8 cellular contexts compared by ENCODE assay signal in genomic region chr2:234952270-234953115, GRCh38. TPM values are rescaled to one million over a fixed set of nuclear protein-coding genes. Genes with fewer than 3 reads are reported as not detected.
DNase-seq lines count a peak whose midpoint lies in the region; ATAC-seq and TF ChIP-seq lines count a peak whose summit lies in the region.

No MANE protein-coding gene starts in this region.

- no peaks in the 10 kb centered on the region for H3K36me3 ChIP-seq in H7 (replicated peaks; ENCODE audit: control insufficient read depth, insufficient read depth, low read length)
- peaks cover 6% of the 10 kb centered on the region; the same call in 1 of the 2 replicates for H3K36me3 ChIP-seq in SJCRH30
- peaks cover 3% of the 10 kb centered on the region for H3K36me3 ChIP-seq in fibroblast of lung (ENCODE audit: control insufficient read depth, insufficient read depth, low read length)

- H3K9me3 ChIP-seq in SJCRH30 (replicated peaks): no peaks in the 10 kb centered on the region
- H3K9me3 ChIP-seq in fibroblast of lung (ENCODE audit: control insufficient read depth, insufficient read depth, low read depth, low read length): no peaks in the 10 kb centered on the region

- H3K9me3 Mint-ChIP-seq in nephron progenitor cell: peaks cover 1% of the 10 kb centered on the region

- TF ChIP-seq CTCF in fibroblast of lung (conservative IDR thresholded peaks at IDR 0.05 in 1 of 2, IDR thresholded peaks at IDR 0.05 in 1 of 2; ENCODE audit: low read depth in 1 of 2, low read length in 2 of 2) (no peak), nephron progenitor cell (IDR thresholded peaks at IDR 0.05) (no peak), GM13977 (IDR thresholded peaks at IDR 0.05; ENCODE audit: extremely low read depth, insufficient read depth, missing control alignments) (no peak)

- H3K4me1 ChIP-seq in SJCRH30 (peaks cover 27% of the 10 kb centered on the region), fibroblast of lung (ENCODE audit: control insufficient read depth, extremely low read depth, insufficient read depth, low read length) (peaks cover 30% of the 10 kb centered on the region)

- H3K27me3 ChIP-seq in H7 (ENCODE audit: control insufficient read depth, insufficient read depth, low read length): peaks cover 18% of the 10 kb centered on the region
- H3K27me3 ChIP-seq in SJCRH30: no peaks in the 10 kb centered on the region
- no peaks in the 10 kb centered on the region for H3K27me3 ChIP-seq in fibroblast of lung (ENCODE audit: control insufficient read depth, insufficient read depth, low read length)

- peaks cover 59% of the 10 kb centered on the region for H3K79me2 ChIP-seq in fibroblast of lung (ENCODE audit: control insufficient read depth, insufficient read depth, low read length)

- peaks cover 56% of the 10 kb centered on the region for H3K4me1 Mint-ChIP-seq in nephron progenitor cell

- H3K4me3 Mint-ChIP-seq in nephron progenitor cell: peak overlapping the region; percentile 91

- H3K4me3 ChIP-seq in H7 (ENCODE audit: insufficient read depth, low read depth, low read length) (peak overlapping the region; percentile 76), SJCRH30 (peak overlapping the region; percentile 79), fibroblast of lung (replicated peaks in 1 of 4; ENCODE audit: control extremely low read depth in 1 of 4, insufficient read depth in 1 of 4, low read depth in 3 of 4, low read length in 4 of 4) (peak overlapping the region; percentile 93 to 97 (median 94))

- peaks cover 30% of the 10 kb centered on the region for H3K27me3 Mint-ChIP-seq in nephron progenitor cell (ENCODE audit: low read depth, poor library complexity)

- in situ Hi-C loops in GM13977 (cut with MboI; ENCODE audit: low pct_unique_long_range_greater_than_20kb, low sequenced_read_pairs, unreplicated experiment): no loop called here

- H4K20me1 ChIP-seq in fibroblast of lung (ENCODE audit: control insufficient read depth, extremely low read depth, insufficient read depth, low read length): no peaks in the 10 kb centered on the region

- H3K36me3 Mint-ChIP-seq in nephron progenitor cell (ENCODE audit: low read depth): peaks cover 7% of the 10 kb centered on the region

- ATAC-seq in GM18868 (IDR thresholded peaks at IDR 0.05; ENCODE audit: unreplicated experiment) (no peak), HG03280 (IDR thresholded peaks at IDR 0.05; ENCODE audit: unreplicated experiment) (no peak), GM18519 (IDR thresholded peaks at IDR 0.05; ENCODE audit: low FRiP score, unreplicated experiment) (no peak)

- peak overlapping the region; percentile 95 for H3K4me2 ChIP-seq in fibroblast of lung (ENCODE audit: extremely low read depth, insufficient read depth, low read length)

- peak; percentile 68 for DNase-seq in H7
- peak; percentile 45 to 62 for DNase-seq in SJCRH30
- no peak for DNase-seq in fibroblast of lung (ENCODE audit: low read depth in 2 of 2)
- DNase-seq in nephron progenitor cell: peak; percentile 58
- no peak for DNase-seq in GM13977 (ENCODE audit: low spot score)

- no peak overlapping the region for H3K27ac Mint-ChIP-seq in nephron progenitor cell

- H3K9ac ChIP-seq in fibroblast of lung (ENCODE audit: insufficient read depth, low read length): peak overlapping the region; percentile 96

- H3K27ac ChIP-seq in SJCRH30: peak overlapping the region; percentile 44
- H3K27ac ChIP-seq in fibroblast of lung (ENCODE audit: insufficient read depth, low read length): peak overlapping the region; percentile 94

- H2AFZ ChIP-seq in fibroblast of lung (ENCODE audit: low read length): no peak overlapping the region

RNA-seq across cellular contexts. Expression of gene SH3BP4, which starts 0.7 kb away (rescaled TPM):
- total RNA-seq in H7 (2014; rRNA removed; shearing (Covaris generic)): 45.8 and 61.4 TPM in 2 replicates
- 32.9 and 35.5 TPM in 2 replicates for total RNA-seq in SJCRH30 (2014; rRNA removed; shearing (Covaris generic))
- 36.5 and 74.8 TPM in 2 replicates for total RNA-seq in fibroblast of lung
- polyA plus RNA-seq in fibroblast of lung: 86.6 and 150 TPM in 2 replicates
- 68.3 and 92.3 TPM in 2 replicates for polyA plus RNA-seq in fibroblast of lung (2012)
- 287 and 396 TPM in 2 replicates for polyA minus RNA-seq in fibroblast of lung (ENCODE audit: low replicate concordance)

Comparison
In these comparisons a context has a peak if more than half of its experiments do, and no peak if none do; other contexts are left out.
1. DNase-seq: peak in H7 (single experiment), SJCRH30 (2 of 2) and nephron progenitor cell (single experiment); none in fibroblast of lung (0 of 2) and GM13977 (single experiment).
2. Peak in every context shown above with its lines, with median percentiles within 50 percentile points of each other: H3K4me3 ChIP-seq.